In genomic region chr12:124754949-124755800, GRCh38 we compare ENCODE assay signal across 8 cellular contexts.
A peak's percentile ranks its signal among the peaks of the same experiment; 100 is the strongest.
DNase-seq lines count a peak whose midpoint lies in the region; ATAC-seq, FAIRE-seq and TF ChIP-seq lines count a peak whose summit lies in the region.

No MANE protein-coding gene starts in this region.

- no peaks in the 10 kb centered on the region for H3K36me3 Mint-ChIP-seq in activated naive CD4-positive, alpha-beta T cell treated with anti-CD3 and anti-CD28 coated beads for 36 hours (ENCODE audit: low read depth)

- peaks cover 60% of the 10 kb centered on the region for H3K4me1 ChIP-seq in body of pancreas
- peaks cover 16 to 32% of the 10 kb centered on the region in 2 donors for H3K4me1 ChIP-seq in kidney (ENCODE audit: control insufficient read depth in 1 of 2, insufficient read depth in 1 of 2, low read depth in 1 of 2, low read length in 2 of 2)

- H3K4me1 Mint-ChIP-seq in activated naive CD4-positive, alpha-beta T cell treated with anti-CD3 and anti-CD28 coated beads for 36 hours (ENCODE audit: low read depth): peaks cover 12% of the 10 kb centered on the region

- no peaks in the 10 kb centered on the region for H3K27me3 ChIP-seq in body of pancreas

- H3K9me3 ChIP-seq in body of pancreas (no peaks in the 10 kb centered on the region), kidney (ENCODE audit: control insufficient read depth in 1 of 2, low read length in 2 of 2) (no peaks in the 10 kb centered on the region)

- ATAC-seq in GM19463 (IDR thresholded peaks at IDR 0.05; ENCODE audit: unreplicated experiment) (peak; percentile 57), body of pancreas (peak; percentile 71), GM19023 (IDR thresholded peaks at IDR 0.05; ENCODE audit: unreplicated experiment) (no peak), HG03520 (IDR thresholded peaks at IDR 0.05; ENCODE audit: unreplicated experiment) (no peak)
- peak; percentile 40 for ATAC-seq in stimulated activated naive CD8-positive, alpha-beta T cell treated with anti-CD3 and anti-CD28 coated beads, Interleukin-15, Interleukin-2, amounts not matched to agents 100 U/mL and 50 U/mL, for 24 hours

- 45 to 56% methylated on average over 18 to 20 of the region's 20 CpGs for WGBS in body of pancreas, 2 donors

- H3K27ac ChIP-seq in body of pancreas: peak overlapping the region; percentile 18 to 74 (median 61)
- H3K27ac ChIP-seq in kidney (ENCODE audit: low read depth in 2 of 2, low read length in 2 of 2): peak overlapping the region; percentile 45

- H3K27me3 Mint-ChIP-seq in activated naive CD4-positive, alpha-beta T cell treated with anti-CD3 and anti-CD28 coated beads for 36 hours (ENCODE audit: low read depth): peaks cover 11% of the 10 kb centered on the region

- no peak for TF ChIP-seq CTCF in body of pancreas (IDR thresholded peaks at IDR 0.05)
- no peak for TF ChIP-seq CTCF in kidney (IDR thresholded peaks at IDR 0.05; ENCODE audit: borderline replicate concordance, extremely low read depth, insufficient read depth)

- peaks cover 19% of the 10 kb centered on the region for H3K9me3 Mint-ChIP-seq in activated naive CD4-positive, alpha-beta T cell treated with anti-CD3 and anti-CD28 coated beads for 36 hours

- H3K4me3 ChIP-seq in body of pancreas (no peak overlapping the region), kidney (ENCODE audit: low read length in 2 of 2) (no peak overlapping the region)

- CTCF ChIA-PET in activated naive CD4-positive, alpha-beta T cell treated with anti-CD3 and anti-CD28 coated beads for 36 hours (lab: Charles Lee): interaction anchor here (1.1 to 2.4 kb wide), 2 partner anchors 11 to 40 kb away, joined by 3 to 13 read pairs; no protein-coding TSS in a partner anchor

- H3K4me3 Mint-ChIP-seq in activated naive CD4-positive, alpha-beta T cell treated with anti-CD3 and anti-CD28 coated beads for 36 hours: no peak overlapping the region

- H3K36me3 ChIP-seq in body of pancreas (replicated peaks in 1 of 2; ENCODE audit: insufficient read depth in 1 of 2, low read depth in 2 of 2): no peaks in the 10 kb centered on the region
- no peaks in the 10 kb centered on the region for H3K36me3 ChIP-seq in kidney (ENCODE audit: control insufficient read depth in 1 of 2, insufficient read depth in 2 of 2, low read length in 2 of 2)

- FAIRE-seq in kidney (lab: Jason Lieb, UNC): no peak

- intact Hi-C loops in body of pancreas (cut with DNase I) (no loop called here), kidney (cut with DNase I) (no loop called here)
- intact Hi-C loops in activated naive CD4-positive, alpha-beta T cell treated with anti-CD3 and anti-CD28 coated beads for 36 hours (cut with micrococcal nuclease): no loop called here

- H3K27ac Mint-ChIP-seq in activated naive CD4-positive, alpha-beta T cell treated with anti-CD3 and anti-CD28 coated beads for 36 hours: no peak overlapping the region

- TF ChIP-seq POLR2A in body of pancreas (IDR thresholded peaks at IDR 0.05): peak in 1 of 3 donors; percentile 29

- DNase-seq in NCI-H2227 (lab: John Stamatoyannopoulos, UW; ENCODE audit: unreplicated experiment) (peak; percentile 86), body of pancreas (peak; percentile 52 to 90 (median 70)), kidney (peak; percentile 96)
- DNase-seq in stimulated activated naive CD8-positive, alpha-beta T cell treated with anti-CD3 and anti-CD28 coated beads, Interleukin-15, Interleukin-2, amounts not matched to agents 100 U/mL and 50 U/mL, for 24 hours: no peak
- DNase-seq in activated naive CD4-positive, alpha-beta T cell treated with anti-CD3 and anti-CD28 coated beads for 36 hours: no peak

- H3K9ac ChIP-seq in kidney (ENCODE audit: low read length in 2 of 2): peak overlapping the region in 1 of 2 donors; percentile 17

Comparison
In these comparisons a context has a peak if more than half of its experiments do, and no peak if none do; other contexts are left out.
1. ATAC-seq: peak in GM19463 (single experiment), body of pancreas (single experiment) and stimulated activated naive CD8-positive, alpha-beta T cell treated with anti-CD3 and anti-CD28 coated beads, Interleukin-15, Interleukin-2, amounts not matched to agents 100 U/mL and 50 U/mL, for 24 hours (single experiment); none in GM19023 (single experiment) and HG03520 (single experiment).
2. DNase-seq: peak in NCI-H2227 (single experiment), body of pancreas (4 of 4) and kidney (single experiment); none in stimulated activated naive CD8-positive, alpha-beta T cell treated with anti-CD3 and anti-CD28 coated beads, Interleukin-15, Interleukin-2, amounts not matched to agents 100 U/mL and 50 U/mL, for 24 hours (single experiment) and activated naive CD4-positive, alpha-beta T cell treated with anti-CD3 and anti-CD28 coated beads for 36 hours (single experiment).